In the genomic region with DNA sequence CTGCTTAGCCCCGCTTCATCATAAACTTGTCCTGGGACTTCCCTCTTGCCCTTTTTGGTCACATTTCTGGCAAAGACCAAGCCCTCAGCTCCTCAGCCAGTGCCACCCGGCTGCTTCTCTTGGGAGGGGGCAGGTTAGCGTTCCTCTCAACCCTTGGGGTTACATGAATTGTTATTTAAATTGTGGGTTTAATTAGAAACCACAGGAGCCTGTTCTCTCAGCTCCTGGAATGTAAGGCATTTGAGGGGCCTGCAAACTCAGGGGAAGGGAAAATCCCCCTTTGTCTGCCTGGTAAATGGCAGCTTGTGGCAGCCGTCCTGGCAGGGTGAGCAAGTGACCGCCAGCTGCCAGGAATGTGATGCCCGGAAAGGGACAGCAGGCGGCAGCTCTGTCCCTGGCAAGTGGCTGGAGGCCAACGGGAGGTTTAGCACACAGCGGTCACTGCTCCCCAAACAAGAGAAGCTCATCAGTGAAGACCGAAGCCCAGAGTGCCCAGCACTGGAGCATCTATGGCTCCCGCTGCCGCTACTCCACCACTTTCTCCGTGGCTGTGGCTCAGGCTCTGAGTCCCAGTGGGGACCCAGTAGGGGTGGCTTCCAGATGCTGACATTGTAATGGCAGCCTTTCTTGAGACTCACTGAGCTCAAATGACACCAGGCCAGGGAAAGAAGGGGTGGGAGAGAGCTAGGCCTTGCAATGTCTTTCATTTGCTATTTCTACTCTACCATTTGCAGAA, we compare ENCODE assay signal across 10 cellular contexts. TPM values are rescaled to one million over a fixed set of nuclear protein-coding genes. Genes with fewer than 3 reads are reported as not detected.
DNase-seq lines count a peak whose midpoint lies in the region; ATAC-seq and TF ChIP-seq lines count a peak whose summit lies in the region.
"Had no signal": no experiment of that assay in that cellular context is flagged by ENCODE, and none has a peak within 500 bp of the region (broad histone marks: within the 10 kb centered on the region; RNA-seq: fewer than 3 reads in every experiment).

No MANE protein-coding gene starts in this region.

- DNase-seq in Caki2 (ENCODE audit: low read depth) = peak; percentile 91
- DNase-seq in cardiac muscle cell (ENCODE audit: low read depth in 1 of 2, low spot score in 1 of 2) = peak; percentile 59 to 64
- DNase-seq in osteocyte (ENCODE audit: extremely low spot score, unreplicated experiment) = no peak
- no peak for DNase-seq in SKM-1 treated with dmso at 0.1 percent for 144 hours (lab: John Stamatoyannopoulos, UW; ENCODE audit: unreplicated experiment)
- DNase-seq in activated CD4-positive, alpha-beta T cell treated with anti-CD3 and anti-CD28 coated beads, Interleukin-2, amount 10 ng/mL, durations not matched to agents 7 days and 5 days = no peak
- no peak for DNase-seq in NK-92 treated with Interleukin-12 subunit alpha and Interleukin-12 subunit beta, amount 100 ng/mL, for 24 hours (lab: John Stamatoyannopoulos, UW)
- DNase-seq: activated naive CD8-positive, alpha-beta T cell treated with anti-CD3 and anti-CD28 coated beads, Interleukin-2, amount 10 ng/mL, durations not matched to agents 7 days and 5 days had no signal

- H3K9me3 ChIP-seq in cardiac muscle cell (ENCODE audit: low read depth) = no peaks in the 10 kb centered on the region

- H3K36me3 ChIP-seq in cardiac muscle cell = no peaks in the 10 kb centered on the region

- H3K4me1 Mint-ChIP-seq in osteocyte (ENCODE audit: unreplicated experiment) = peaks cover 52% of the 10 kb centered on the region
- no peaks in the 10 kb centered on the region for H3K4me1 Mint-ChIP-seq in activated CD4-positive, alpha-beta T cell treated with anti-CD3 and anti-CD28 coated beads, Interleukin-2, amount 10 ng/mL, durations not matched to agents 7 days and 5 days

- H3K4me3 ChIP-seq in cardiac muscle cell = no peak overlapping the region

- no peaks in the 10 kb centered on the region for H3K9me3 Mint-ChIP-seq in osteocyte (ENCODE audit: unreplicated experiment)
- no peaks in the 10 kb centered on the region for H3K9me3 Mint-ChIP-seq in activated CD4-positive, alpha-beta T cell treated with anti-CD3 and anti-CD28 coated beads, Interleukin-2, amount 10 ng/mL, durations not matched to agents 7 days and 5 days
- H3K9me3 Mint-ChIP-seq: activated naive CD8-positive, alpha-beta T cell treated with anti-CD3 and anti-CD28 coated beads, Interleukin-2, amount 10 ng/mL, durations not matched to agents 7 days and 5 days; IgD-negative memory B cell had no signal

- H3K27ac ChIP-seq in VCaP (peak overlapping the region; percentile 95), cardiac muscle cell (no peak overlapping the region)

- H3K27me3 ChIP-seq in cardiac muscle cell = no peaks in the 10 kb centered on the region

- POLR2A ChIA-PET in activated CD4-positive, alpha-beta T cell treated with anti-CD3 and anti-CD28 coated beads, Interleukin-2, amount 10 ng/mL, durations not matched to agents 7 days and 5 days (lab: Charles Lee) = no interaction called here

- H3K27me3 Mint-ChIP-seq in osteocyte (ENCODE audit: unreplicated experiment) = no peaks in the 10 kb centered on the region
- H3K27me3 Mint-ChIP-seq in activated CD4-positive, alpha-beta T cell treated with anti-CD3 and anti-CD28 coated beads, Interleukin-2, amount 10 ng/mL, durations not matched to agents 7 days and 5 days = no peaks in the 10 kb centered on the region

- H3K4me1 ChIP-seq in cardiac muscle cell (ENCODE audit: low read depth) = peaks cover 44% of the 10 kb centered on the region

- no peak for ATAC-seq in HG03469 (IDR thresholded peaks at IDR 0.05; ENCODE audit: unreplicated experiment)

- H3K36me3 Mint-ChIP-seq in osteocyte (ENCODE audit: unreplicated experiment) = no peaks in the 10 kb centered on the region
- H3K36me3 Mint-ChIP-seq in activated CD4-positive, alpha-beta T cell treated with anti-CD3 and anti-CD28 coated beads, Interleukin-2, amount 10 ng/mL, durations not matched to agents 7 days and 5 days (ENCODE audit: low read depth) = no peaks in the 10 kb centered on the region
- H3K36me3 Mint-ChIP-seq: activated naive CD8-positive, alpha-beta T cell treated with anti-CD3 and anti-CD28 coated beads, Interleukin-2, amount 10 ng/mL, durations not matched to agents 7 days and 5 days; IgD-negative memory B cell had no signal

- CTCF ChIA-PET in activated CD4-positive, alpha-beta T cell treated with anti-CD3 and anti-CD28 coated beads, Interleukin-2, amount 10 ng/mL, durations not matched to agents 7 days and 5 days (lab: Charles Lee) = interaction anchor here (1.2 kb wide), 1 partner anchor 12 kb away, joined by 3 read pairs; no protein-coding TSS in a partner anchor

- in situ Hi-C loops in Caki2 (cut with HindIII; ENCODE audit: low pct_unique_long_range_greater_than_20kb, low sequenced_read_pairs) = no loop called here

- peak overlapping the region; percentile 91 for H3K27ac Mint-ChIP-seq in osteocyte (ENCODE audit: unreplicated experiment)
- H3K27ac Mint-ChIP-seq in activated CD4-positive, alpha-beta T cell treated with anti-CD3 and anti-CD28 coated beads, Interleukin-2, amount 10 ng/mL, durations not matched to agents 7 days and 5 days = no peak overlapping the region
- H3K27ac Mint-ChIP-seq: activated naive CD8-positive, alpha-beta T cell treated with anti-CD3 and anti-CD28 coated beads, Interleukin-2, amount 10 ng/mL, durations not matched to agents 7 days and 5 days; IgD-negative memory B cell had no signal

- peak; percentile 75 for TF ChIP-seq CTCF in VCaP (conservative IDR thresholded peaks at IDR 0.05)
- no peak for TF ChIP-seq CTCF in cardiac muscle cell (IDR thresholded peaks at IDR 0.05; ENCODE audit: low read depth, low read length)
- TF ChIP-seq CTCF in osteocyte (IDR thresholded peaks at IDR 0.05) = peak; percentile 64

- H3K4me3 Mint-ChIP-seq in osteocyte (ENCODE audit: unreplicated experiment) = no peak overlapping the region
- no peak overlapping the region for H3K4me3 Mint-ChIP-seq in activated CD4-positive, alpha-beta T cell treated with anti-CD3 and anti-CD28 coated beads, Interleukin-2, amount 10 ng/mL, durations not matched to agents 7 days and 5 days
- H3K4me3 Mint-ChIP-seq: activated naive CD8-positive, alpha-beta T cell treated with anti-CD3 and anti-CD28 coated beads, Interleukin-2, amount 10 ng/mL, durations not matched to agents 7 days and 5 days; IgD-negative memory B cell had no signal

RNA-seq across cellular contexts. Expression of a gene that starts 51.7 kb away (rescaled TPM):
- 32.0 and 33.6 TPM in 2 replicates for total RNA-seq in Caki2 (2014; rRNA removed; shearing (Covaris generic); ENCODE audit: low replicate concordance)
- total RNA-seq in cardiac muscle cell (36.0 and 46.9 TPM in 2 replicates), osteocyte (16.7 and 18.3 TPM in 2 replicates)
- 28.2 and 32.4 TPM in 2 replicates for polyA plus RNA-seq in cardiac muscle cell
- total RNA-seq in activated CD4-positive, alpha-beta T cell treated with anti-CD3 and anti-CD28 coated beads, Interleukin-2, amount 10 ng/mL, durations not matched to agents 7 days and 5 days = not detected
- polyA plus RNA-seq: IgD-negative memory B cell had no signal

Comparison
In these comparisons a context has a peak if more than half of its experiments do, and no peak if none do; other contexts are left out.
1. DNase-seq: peak in Caki2 (single experiment) and cardiac muscle cell (2 of 2); none in osteocyte (single experiment), SKM-1 treated with dmso at 0.1 percent for 144 hours (single experiment), activated CD4-positive, alpha-beta T cell treated with anti-CD3 and anti-CD28 coated beads, Interleukin-2, amount 10 ng/mL, durations not matched to agents 7 days and 5 days (single experiment) and NK-92 treated with Interleukin-12 subunit alpha and Interleukin-12 subunit beta, amount 100 ng/mL, for 24 hours (single experiment).
2. RNA of a gene that starts 51.7 kb away (total RNA-seq): 36.0 to 46.9 TPM in cardiac muscle cell, 32.0 to 33.6 TPM in Caki2 and 16.7 to 18.3 TPM in osteocyte; not detected in activated CD4-positive, alpha-beta T cell treated with anti-CD3 and anti-CD28 coated beads, Interleukin-2, amount 10 ng/mL, durations not matched to agents 7 days and 5 days; every median in the first group is over 10 times any median in the second.